ENCODE assay signal across 1 cellular context in genomic region chr12:128905003-128905544, GRCh38.
A peak's percentile ranks its signal among the peaks of the same experiment; 100 is the strongest.
TF ChIP-seq lines count a peak whose summit lies in the region.

No MANE protein-coding gene starts in this region.

TF ChIP-seq in K562, 482 proteins besides CTCF, POLR2A, EP300 and RAD21:
- no peak for TF ChIP-seq ZNF57 (CRISPR knock-in tag; IDR thresholded peaks at IDR 0.05)
- TF ChIP-seq RFX7 (CRISPR knock-in tag; IDR thresholded peaks at IDR 0.05), result no peak
- TF ChIP-seq ATF1 (CRISPR knock-in tag; IDR thresholded peaks at IDR 0.05), result no peak
- TF ChIP-seq ATF1 (tag; IDR thresholded peaks at IDR 0.05), result no peak
- TF ChIP-seq L3MBTL2 (IDR thresholded peaks at IDR 0.05), result peak; percentile 42; the same call in 1 of the 2 replicates
- TF ChIP-seq LCOR (CRISPR knock-in tag; IDR thresholded peaks at IDR 0.05), result no peak
